In the genomic region with DNA sequence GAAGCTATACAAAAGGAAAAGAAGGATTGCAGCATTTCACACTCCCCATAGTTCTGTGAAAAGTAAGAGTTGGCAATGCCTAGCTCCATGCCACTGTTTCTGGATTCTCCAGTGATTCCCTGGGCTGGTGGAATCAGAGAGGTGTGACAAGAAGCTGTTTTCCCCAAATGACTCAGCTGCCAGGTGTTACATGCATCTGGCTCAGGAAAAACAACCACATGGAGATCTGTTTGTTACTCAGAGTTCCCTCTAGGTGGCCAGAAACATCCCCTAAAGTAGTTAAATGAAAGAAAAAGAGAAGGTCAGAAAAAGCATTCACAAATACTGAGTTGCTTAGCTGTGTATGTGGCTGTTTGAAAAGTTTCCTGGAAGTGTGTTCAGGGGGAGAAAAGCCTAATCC, we compare ENCODE assay signal across 11 cellular contexts.
DNase-seq lines count a peak whose midpoint lies in the region; ATAC-seq and TF ChIP-seq lines count a peak whose summit lies in the region.
"Had no signal": no experiment of that assay in that cellular context is flagged by ENCODE, and none has a peak within 500 bp of the region (broad histone marks: within the 10 kb centered on the region; RNA-seq: fewer than 3 reads in every experiment).

No MANE protein-coding gene starts in this region.

- DNase-seq in DMS 273 (lab: John Stamatoyannopoulos, UW; ENCODE audit: unreplicated experiment) (peak; percentile 74), choroid plexus epithelial cell (ENCODE audit: low read depth) (peak; percentile 11), globus pallidus (ENCODE audit: low spot score) (no peak), posterior cingulate gyrus (no peak), GOT3 (lab: John Stamatoyannopoulos, UW) (no peak)
- DNase-seq: effector memory CD4-positive, alpha-beta T cell; NCI-H774 had no signal

- H3K4me3 ChIP-seq in choroid plexus epithelial cell (ENCODE audit: low read depth, low read length) = no peak overlapping the region
- H3K4me3 ChIP-seq: hepatocyte had no signal

- ATAC-seq in GM19351 (IDR thresholded peaks at IDR 0.05; ENCODE audit: unreplicated experiment) = peak; percentile 62
- ATAC-seq in HG03520 (IDR thresholded peaks at IDR 0.05; ENCODE audit: unreplicated experiment) = peak; percentile 52
- ATAC-seq in HG03139 (IDR thresholded peaks at IDR 0.05; ENCODE audit: unreplicated experiment) = no peak

- TF ChIP-seq CTCF in choroid plexus epithelial cell (conservative IDR thresholded peaks at IDR 0.05; ENCODE audit: low read depth, low read length) = no peak

- intact Hi-C loops in posterior cingulate gyrus (cut with DNase I) = no loop called here

Comparison
In these comparisons a context has a peak if more than half of its experiments do, and no peak if none do; other contexts are left out.
1. DNase-seq: peak in DMS 273 (single experiment) and choroid plexus epithelial cell (single experiment); none in globus pallidus (single experiment), posterior cingulate gyrus (0 of 10) and GOT3 (single experiment).